ENCODE assay signal across 8 cellular contexts in the genomic region with DNA sequence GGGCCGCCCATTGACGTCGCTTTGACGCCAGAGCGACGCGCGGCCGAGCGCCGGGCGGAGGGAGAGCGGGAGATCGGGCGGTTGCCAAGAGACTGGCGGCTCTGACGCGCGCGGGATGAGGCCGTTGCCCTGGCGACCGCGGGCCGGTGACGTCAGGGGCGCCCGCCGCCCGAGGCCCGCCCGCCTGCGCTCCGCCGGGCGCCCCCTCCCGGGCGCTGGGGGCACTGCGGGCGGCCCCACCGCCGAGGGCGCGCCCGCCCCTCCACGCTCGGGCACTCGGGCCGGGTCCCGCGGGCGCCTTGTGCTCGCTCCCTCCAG. TPM values are rescaled to one million over a fixed set of nuclear protein-coding genes. Genes with fewer than 3 reads are reported as not detected.
DNase-seq lines count a peak whose midpoint lies in the region; ATAC-seq and TF ChIP-seq lines count a peak whose summit lies in the region.
"Not testable (repeated sequence)": the region's sequence is repeated elsewhere in the genome, so short reads cannot be mapped to it uniquely, and the experiment has no call there.

No MANE protein-coding gene starts in this region.

- not testable (repeated sequence) for DNase-seq in activated naive CD8-positive, alpha-beta T cell treated with anti-CD3 and anti-CD28 coated beads, Interleukin-2, amount 10 ng/mL, durations not matched to agents 7 days and 5 days; right lobe of liver; upper lobe of right lung

- not testable (repeated sequence) for H3K27me3 Mint-ChIP-seq in activated naive CD8-positive, alpha-beta T cell treated with anti-CD3 and anti-CD28 coated beads, Interleukin-2, amount 10 ng/mL, durations not matched to agents 7 days and 5 days

- H3K9me3 ChIP-seq in right lobe of liver, upper lobe of right lung: not testable (repeated sequence)

- H3K4me3 Mint-ChIP-seq in activated naive CD8-positive, alpha-beta T cell treated with anti-CD3 and anti-CD28 coated beads, Interleukin-2, amount 10 ng/mL, durations not matched to agents 7 days and 5 days = not testable (repeated sequence)

- not testable (repeated sequence) for H3K4me1 Mint-ChIP-seq in activated naive CD8-positive, alpha-beta T cell treated with anti-CD3 and anti-CD28 coated beads, Interleukin-2, amount 10 ng/mL, durations not matched to agents 7 days and 5 days

- not testable (repeated sequence) for H3K36me3 ChIP-seq in right lobe of liver, upper lobe of right lung

- not testable (repeated sequence) for H3K27ac ChIP-seq in right lobe of liver, upper lobe of right lung

- WGBS in right lobe of liver (ENCODE audit: insufficient coverage, low coverage, low lambda C conversion rate, missing lambda C conversion rate) = no CpG with 5 or more reads among the region's 53 CpGs

- not testable (repeated sequence) for H3K9me3 Mint-ChIP-seq in activated naive CD8-positive, alpha-beta T cell treated with anti-CD3 and anti-CD28 coated beads, Interleukin-2, amount 10 ng/mL, durations not matched to agents 7 days and 5 days

- H3K36me3 Mint-ChIP-seq in activated naive CD8-positive, alpha-beta T cell treated with anti-CD3 and anti-CD28 coated beads, Interleukin-2, amount 10 ng/mL, durations not matched to agents 7 days and 5 days = not testable (repeated sequence)

- ATAC-seq in GM18861 (IDR thresholded peaks at IDR 0.05; ENCODE audit: unreplicated experiment) (peak; percentile 72), GM19468 (IDR thresholded peaks at IDR 0.05; ENCODE audit: extremely low read depth, unreplicated experiment) (peak; percentile 65), HG02610 (IDR thresholded peaks at IDR 0.05; ENCODE audit: unreplicated experiment) (peak; percentile 77), HG03095 (IDR thresholded peaks at IDR 0.05; ENCODE audit: unreplicated experiment) (peak; percentile 69), HG03565 (IDR thresholded peaks at IDR 0.05; ENCODE audit: unreplicated experiment) (peak; percentile 80), right lobe of liver (peak; percentile 48 to 78 (median 66)), upper lobe of right lung (peak; percentile 94)
- ATAC-seq in activated naive CD8-positive, alpha-beta T cell treated with anti-CD3 and anti-CD28 coated beads, Interleukin-2, amount 10 ng/mL, durations not matched to agents 7 days and 5 days (ENCODE audit: low read depth) = peak; percentile 86

- POLR2A ChIA-PET in activated naive CD8-positive, alpha-beta T cell treated with anti-CD3 and anti-CD28 coated beads, Interleukin-2, amount 10 ng/mL, durations not matched to agents 7 days and 5 days (lab: Charles Lee) = not testable (repeated sequence)

- not testable (repeated sequence) for H3K4me1 ChIP-seq in right lobe of liver, upper lobe of right lung

- not testable (repeated sequence) for H3K4me3 ChIP-seq in right lobe of liver, upper lobe of right lung

- intact Hi-C loops in right lobe of liver (cut with DNase I); upper lobe of right lung (cut with DNase I): not testable (repeated sequence)

- not testable (repeated sequence) for H3K27ac Mint-ChIP-seq in activated naive CD8-positive, alpha-beta T cell treated with anti-CD3 and anti-CD28 coated beads, Interleukin-2, amount 10 ng/mL, durations not matched to agents 7 days and 5 days

- not testable (repeated sequence) for TF ChIP-seq CTCF in right lobe of liver (IDR thresholded peaks at IDR 0.05); upper lobe of right lung (IDR thresholded peaks at IDR 0.05)

- TF ChIP-seq POLR2A in right lobe of liver (IDR thresholded peaks at IDR 0.05) = not testable (repeated sequence)

- not testable (repeated sequence) for H3K27me3 ChIP-seq in right lobe of liver, upper lobe of right lung

RNA-seq across cellular contexts. Expression of gene SIK1, which starts 0.3 kb away (rescaled TPM):
- 10 to 100 TPM; 25.9 to 31.6 TPM for total RNA-seq in activated naive CD8-positive, alpha-beta T cell treated with anti-CD3 and anti-CD28 coated beads, Interleukin-2, amount 10 ng/mL, durations not matched to agents 7 days and 5 days
- total RNA-seq in right lobe of liver (10 to 100 TPM in 3 of 6 experiments, 1 to 10 TPM in 3; 4.2 to 44.4 (median 23.9) TPM), upper lobe of right lung (55.2 TPM)
